In genomic region chr3:113255100-113255853, GRCh38 we compare ENCODE assay signal across 1 cellular context.
TF ChIP-seq lines count a peak whose summit lies in the region.

No MANE protein-coding gene starts in this region.

TF ChIP-seq in GM23338, 12 proteins besides CTCF, POLR2A, EP300 and RAD21 (continued from another document):
- no peak for TF ChIP-seq ZNF462 (CRISPR knock-in tag; IDR thresholded peaks at IDR 0.05)
- TF ChIP-seq CREB1 (CRISPR knock-in tag; IDR thresholded peaks at IDR 0.05; ENCODE audit: low read depth), result no peak
- no peak for TF ChIP-seq ETS1 (IDR thresholded peaks at IDR 0.05)
- TF ChIP-seq REST (IDR thresholded peaks at IDR 0.05; ENCODE audit: unreplicated experiment), result no peak
